ENCODE assay signal across 16 cellular contexts in genomic region chr13:37107868-37108267, GRCh38. TPM values are rescaled to one million over a fixed set of nuclear protein-coding genes. Genes with fewer than 3 reads are reported as not detected.
DNase-seq lines count a peak whose midpoint lies in the region; ATAC-seq and TF ChIP-seq lines count a peak whose summit lies in the region.
"Had no signal": no experiment of that assay in that cellular context is flagged by ENCODE, and none has a peak within 500 bp of the region (broad histone marks: within the 10 kb centered on the region; RNA-seq: fewer than 3 reads in every experiment).

No MANE protein-coding gene starts in this region.

- no peak overlapping the region for H3K27ac ChIP-seq in GM23338 (ENCODE audit: low read depth)
- no peak overlapping the region for H3K27ac ChIP-seq in RWPE2 (ENCODE audit: poor library complexity, severe bottlenecking)
- H3K27ac ChIP-seq in epithelial cell of prostate = no peak overlapping the region
- no peak overlapping the region for H3K27ac ChIP-seq in osteoblast (ENCODE audit: low read depth, low read length)
- no peak overlapping the region for H3K27ac ChIP-seq in right lobe of liver
- H3K27ac ChIP-seq: C4-2B had no signal

- H3K9me3 Mint-ChIP-seq in GM23338 = no peaks in the 10 kb centered on the region
- H3K9me3 Mint-ChIP-seq in T-helper 2 cell treated with Interferon-gamma antibody and Interleukin-4, amounts not matched to agents 5 μg/mL and 100 μg/mL, for 36 hours = no peaks in the 10 kb centered on the region
- H3K9me3 Mint-ChIP-seq: CD4-positive, alpha-beta T cell; IgD-negative memory B cell had no signal

- intact Hi-C loops in right lobe of liver (cut with DNase I) = no loop called here

- H3K4me1 ChIP-seq in GM23338 (ENCODE audit: insufficient read depth) (peaks cover 5% of the 10 kb centered on the region; the same call in 1 of the 2 replicates), RWPE2 (ENCODE audit: insufficient read depth, poor library complexity, severe bottlenecking) (no peaks in the 10 kb centered on the region), osteoblast (ENCODE audit: insufficient read depth, low read length) (peaks cover 4% of the 10 kb centered on the region), right lobe of liver (no peaks in the 10 kb centered on the region)
- H3K4me1 ChIP-seq: Caco-2, HAP-1 had no signal

- H3K4me3 Mint-ChIP-seq in GM23338 = no peak overlapping the region
- no peak overlapping the region for H3K4me3 Mint-ChIP-seq in T-helper 2 cell treated with Interferon-gamma antibody and Interleukin-4, amounts not matched to agents 5 μg/mL and 100 μg/mL, for 36 hours
- H3K4me3 Mint-ChIP-seq: CD4-positive, alpha-beta T cell; IgD-negative memory B cell had no signal

- H3K4me3 ChIP-seq in GM23338 (no peak overlapping the region), RWPE2 (ENCODE audit: severe bottlenecking) (no peak overlapping the region), osteoblast (ENCODE audit: insufficient read depth, low read length) (no peak overlapping the region), right lobe of liver (no peak overlapping the region)
- H3K4me3 ChIP-seq: HAP-1 had no signal

- no peak for TF ChIP-seq CTCF in GM23338 (conservative IDR thresholded peaks at IDR 0.05; ENCODE audit: low read depth in 2 of 2)
- no peak for TF ChIP-seq CTCF in RWPE2 (IDR thresholded peaks at IDR 0.05; ENCODE audit: poor library complexity, severe bottlenecking)
- no peak for TF ChIP-seq CTCF in osteoblast (IDR thresholded peaks at IDR 0.05; ENCODE audit: extremely low read depth, low read depth, low read length)
- TF ChIP-seq CTCF in right lobe of liver (IDR thresholded peaks at IDR 0.05) = no peak

- 0 out of 2 replicates have a peak overlapping the region, but pooled peaks have one; percentile 12 for H2AFZ ChIP-seq in GM23338
- H2AFZ ChIP-seq in osteoblast (ENCODE audit: low read length) = peak overlapping the region; percentile 0

- no peaks in the 10 kb centered on the region for H3K27me3 ChIP-seq in GM23338 (ENCODE audit: insufficient read depth)
- H3K27me3 ChIP-seq in RWPE2 (ENCODE audit: insufficient read depth, poor library complexity, severe bottlenecking) = no peaks in the 10 kb centered on the region
- no peaks in the 10 kb centered on the region for H3K27me3 ChIP-seq in osteoblast (ENCODE audit: insufficient read depth, low read length)
- H3K27me3 ChIP-seq in right lobe of liver = no peaks in the 10 kb centered on the region

- H3K4me2 ChIP-seq in GM23338 (no peak overlapping the region), osteoblast (ENCODE audit: insufficient read depth, low read length) (no peak overlapping the region)

- H3K4me1 Mint-ChIP-seq in GM23338 = peaks cover 21% of the 10 kb centered on the region
- H3K4me1 Mint-ChIP-seq in T-helper 2 cell treated with Interferon-gamma antibody and Interleukin-4, amounts not matched to agents 5 μg/mL and 100 μg/mL, for 36 hours (ENCODE audit: low read depth) = no peaks in the 10 kb centered on the region
- H3K4me1 Mint-ChIP-seq: IgD-negative memory B cell had no signal

- H3K9me3 ChIP-seq in RWPE2 (ENCODE audit: severe bottlenecking) (no peaks in the 10 kb centered on the region), osteoblast (ENCODE audit: low read depth, low read length) (no peaks in the 10 kb centered on the region), right lobe of liver (no peaks in the 10 kb centered on the region)
- H3K9me3 ChIP-seq: Caco-2, HAP-1 had no signal

- no peaks in the 10 kb centered on the region for H3F3A ChIP-seq in GM23338 (replicated peaks; ENCODE audit: low read depth)

- H3K36me3 ChIP-seq in GM23338 (ENCODE audit: insufficient read depth) (no peaks in the 10 kb centered on the region), RWPE2 (ENCODE audit: low read depth) (no peaks in the 10 kb centered on the region), osteoblast (ENCODE audit: insufficient read depth, low read length) (no peaks in the 10 kb centered on the region), right lobe of liver (no peaks in the 10 kb centered on the region)
- H3K36me3 ChIP-seq: HAP-1 had no signal

- 38% methylated on average over 1 of the region's 1 CpG for WGBS in right lobe of liver (ENCODE audit: insufficient coverage, low coverage, low lambda C conversion rate, missing lambda C conversion rate)

- no peak for TF ChIP-seq POLR2A in right lobe of liver (IDR thresholded peaks at IDR 0.05)

- peaks cover 4% of the 10 kb centered on the region; the same call in 1 of the 2 replicates for H3K9me2 ChIP-seq in GM23338 (ENCODE audit: insufficient read depth)

- peaks cover 3% of the 10 kb centered on the region for H3K27me3 Mint-ChIP-seq in GM23338 (ENCODE audit: insufficient read depth, low read depth, poor library complexity)
- no peaks in the 10 kb centered on the region for H3K27me3 Mint-ChIP-seq in T-helper 2 cell treated with Interferon-gamma antibody and Interleukin-4, amounts not matched to agents 5 μg/mL and 100 μg/mL, for 36 hours (ENCODE audit: low read depth)
- H3K27me3 Mint-ChIP-seq: IgD-negative memory B cell had no signal

- H4K20me1 ChIP-seq in GM23338 (replicated peaks; ENCODE audit: insufficient read depth) (no peaks in the 10 kb centered on the region), osteoblast (ENCODE audit: insufficient read depth, low read length) (no peaks in the 10 kb centered on the region)

- H3K27ac Mint-ChIP-seq in GM23338 = peak overlapping the region; percentile 23; the same call in 1 of the 2 replicates
- no peak overlapping the region for H3K27ac Mint-ChIP-seq in T-helper 2 cell treated with Interferon-gamma antibody and Interleukin-4, amounts not matched to agents 5 μg/mL and 100 μg/mL, for 36 hours
- H3K27ac Mint-ChIP-seq: CD4-positive, alpha-beta T cell; IgD-negative memory B cell had no signal

- no peaks in the 10 kb centered on the region; the same call in 2 of the 3 replicates for H3K36me3 Mint-ChIP-seq in GM23338 (ENCODE audit: low read depth)
- no peaks in the 10 kb centered on the region for H3K36me3 Mint-ChIP-seq in T-helper 2 cell treated with Interferon-gamma antibody and Interleukin-4, amounts not matched to agents 5 μg/mL and 100 μg/mL, for 36 hours (ENCODE audit: low read depth)
- H3K36me3 Mint-ChIP-seq: IgD-negative memory B cell had no signal

- no peaks in the 10 kb centered on the region for H3K79me2 ChIP-seq in GM23338 (replicated peaks; ENCODE audit: insufficient read depth)
- no peaks in the 10 kb centered on the region for H3K79me2 ChIP-seq in osteoblast (ENCODE audit: insufficient read depth, low read length)

- ATAC-seq in GM23338 (no peak), RWPE2 (ENCODE audit: low read depth) (0 out of 3 replicates have a peak, but pooled peaks have one; percentile 48), right lobe of liver (no peak)
- ATAC-seq: HepG2 had no signal

- DNase-seq in GM23338 (ENCODE audit: low spot score) = no peak
- DNase-seq in RWPE2 (ENCODE audit: low spot score) = no peak
- peak; percentile 12 for DNase-seq in epithelial cell of prostate (ENCODE audit: low read depth, low spot score)
- DNase-seq in osteoblast (ENCODE audit: insufficient read length, low spot score, missing footprints) = no peak
- no peak for DNase-seq in right lobe of liver
- DNase-seq in T-helper 2 cell treated with Interferon-gamma antibody and Interleukin-4, amounts not matched to agents 5 μg/mL and 100 μg/mL, for 36 hours (ENCODE audit: low spot score) = no peak
- no peak for DNase-seq in activated T-cell treated with anti-CD3 and anti-CD28 coated beads for 4 hours
- DNase-seq: AML-193; Caco-2; CD4-positive, alpha-beta T cell had no signal

TF ChIP-seq in GM23338, 12 proteins besides CTCF, POLR2A, EP300 and RAD21 (continues in another document):
- TF ChIP-seq CREB1 (CRISPR knock-in tag; IDR thresholded peaks at IDR 0.05; ENCODE audit: low read depth) (no peak), ZNF114 (CRISPR knock-in tag; IDR thresholded peaks at IDR 0.05) (no peak), NANOG (IDR thresholded peaks at IDR 0.05; ENCODE audit: borderline replicate concordance) (no peak), ZNF331 (CRISPR knock-in tag; IDR thresholded peaks at IDR 0.05; ENCODE audit: low read depth) (no peak)

RNA-seq across cellular contexts. Expression of gene CSNK1A1L, which starts 2.4 kb away (rescaled TPM):
- total RNA-seq in GM23338 (2014; rRNA removed; shearing (Covaris generic)) = not detected in 2 replicates
- polyA plus RNA-seq in GM23338 (2016; fragmentation: Nextera tagmentation; extraction: Ambion mirVana) = not detected in 2 replicates
- not detected in 2 replicates for total RNA-seq in osteoblast
- not detected for total RNA-seq in right lobe of liver
- total RNA-seq: Caco-2; CD4-positive, alpha-beta T cell; H4; HepG2 had no signal
- polyA plus RNA-seq: BJ, HepG2, IgD-negative memory B cell had no signal

RNA-seq across cellular contexts. Expression of gene SUPT20H, which starts 48.4 kb away (rescaled TPM):
- total RNA-seq in GM23338 (2014; rRNA removed; shearing (Covaris generic)) = 67.5 and 68.7 TPM in 2 replicates
- polyA plus RNA-seq in GM23338 (2016; fragmentation: Nextera tagmentation; extraction: Ambion mirVana) = 90.2 and 98.2 TPM in 2 replicates
- total RNA-seq in osteoblast (53.6 and 60.1 TPM in 2 replicates), right lobe of liver (10 to 100 TPM; 14.0 to 18.1 (median 16.1) TPM)
